Comparison of ENCODE assay signal across 14 cellular contexts in genomic region chr15:59301527-59301926, GRCh38.
DNase-seq lines count a peak whose midpoint lies in the region; TF ChIP-seq lines count a peak whose summit lies in the region.
"Had no signal": no experiment of that assay in that cellular context is flagged by ENCODE, and none has a peak within 500 bp of the region (broad histone marks: within the 10 kb centered on the region; RNA-seq: fewer than 3 reads in every experiment).

No MANE protein-coding gene starts in this region.

- H3K27me3 Mint-ChIP-seq in activated naive CD4-positive, alpha-beta T cell treated with anti-CD3 and anti-CD28 coated beads, Interleukin-2, amount 10 ng/mL, durations not matched to agents 7 days and 5 days = peaks cover 9% of the 10 kb centered on the region
- H3K27me3 Mint-ChIP-seq in immature natural killer cell (ENCODE audit: low read depth in 3 of 3) = peaks cover 0 to 15% (median 4%) of the 10 kb centered on the region in 3 donors

- H3K4me1 Mint-ChIP-seq in activated naive CD4-positive, alpha-beta T cell treated with anti-CD3 and anti-CD28 coated beads, Interleukin-2, amount 10 ng/mL, durations not matched to agents 7 days and 5 days = peaks cover 49% of the 10 kb centered on the region
- peaks cover 63 to 68% of the 10 kb centered on the region in 2 donors for H3K4me1 Mint-ChIP-seq in immature natural killer cell

- TF ChIP-seq CTCF in SU-DHL-6 (IDR thresholded peaks at IDR 0.05; ENCODE audit: insufficient read depth, low read length, poor library complexity, severe bottlenecking) = no peak
- no peak for TF ChIP-seq CTCF in transverse colon (IDR thresholded peaks at IDR 0.05)

- H3K4me3 Mint-ChIP-seq in activated naive CD4-positive, alpha-beta T cell treated with anti-CD3 and anti-CD28 coated beads, Interleukin-2, amount 10 ng/mL, durations not matched to agents 7 days and 5 days = no peak overlapping the region
- H3K4me3 Mint-ChIP-seq in immature natural killer cell = peak overlapping the region; percentile 49 to 93 (median 89)
- H3K4me3 Mint-ChIP-seq: nephron had no signal

- WGBS in transverse colon (ENCODE audit: low coverage in 1 of 2), 2 donors = 68 to 86% methylated on average over 4 to 6 of the region's 6 CpGs

- H3K9me2 ChIP-seq in SU-DHL-6 (replicated peaks; ENCODE audit: insufficient read depth, low read length) = no peaks in the 10 kb centered on the region

- in situ Hi-C loops in transverse colon (cut with MboI; ENCODE audit: low pct_ligation_motif_present in 1 of 4, low pct_unique_long_range_greater_than_20kb in 1 of 4, low sequenced_read_pairs in 3 of 4) = no loop called here

- H4K20me1 ChIP-seq in SU-DHL-6 (ENCODE audit: low read depth, low read length) = peaks cover 20% of the 10 kb centered on the region

- intact Hi-C loops in transverse colon (cut with DNase I; ENCODE audit: low total_unique reads) = no loop called here

- peak overlapping the region; percentile 66 for H3K4me2 ChIP-seq in SU-DHL-6 (ENCODE audit: low read depth, low read length, poor library complexity, severe bottlenecking)

- no peaks in the 10 kb centered on the region for H3K9me3 ChIP-seq in SU-DHL-6 (ENCODE audit: insufficient read depth, low read length)
- no peaks in the 10 kb centered on the region for H3K9me3 ChIP-seq in transverse colon
- H3K9me3 ChIP-seq: body of pancreas, left ventricle myocardium inferior had no signal

- peaks cover 60% of the 10 kb centered on the region for H3F3A ChIP-seq in SU-DHL-6 (ENCODE audit: insufficient read depth)

- DNase-seq in activated naive CD4-positive, alpha-beta T cell treated with anti-CD3 and anti-CD28 coated beads, Interleukin-2, amount 10 ng/mL, durations not matched to agents 7 days and 5 days = no peak
- DNase-seq in activated naive CD4-positive, alpha-beta T cell treated with anti-CD3 and anti-CD28 coated beads, Interleukin-2, amount 50 U/mL, for 16 hours = no peak
- no peak for DNase-seq in immature natural killer cell
- DNase-seq in transverse colon = no peak
- no peak for DNase-seq in amniotic stem cell (lab: John Stamatoyannopoulos, UW)
- no peak for DNase-seq in mucosa of gallbladder (ENCODE audit: low spot score)
- no peak for DNase-seq in activated T-cell treated with anti-CD3 and anti-CD28 coated beads, Interleukin-2, amount 50 U/mL, for 1 hour
- DNase-seq: activated CD4-positive, alpha-beta T cell treated with anti-CD3 and anti-CD28 coated beads, Interleukin-2, amount 50 U/mL, for 1 hour; body of pancreas; left ventricle myocardium inferior; NCI-H187 treated with DMSO at 0.1 percent for 48 hours; NCI-H748 treated with DMSO at 0.1 percent for 48 hours had no signal

- H3K27ac ChIP-seq in SU-DHL-6 (ENCODE audit: low read depth, low read length) (peak overlapping the region; percentile 76), transverse colon (peak overlapping the region; percentile 58 to 85 (median 80))

- CTCF ChIA-PET in activated naive CD4-positive, alpha-beta T cell treated with anti-CD3 and anti-CD28 coated beads, Interleukin-2, amount 10 ng/mL, durations not matched to agents 7 days and 5 days (lab: Charles Lee) = no interaction called here

- no peaks in the 10 kb centered on the region for H3K27me3 ChIP-seq in SU-DHL-6 (ENCODE audit: low read length)
- H3K27me3 ChIP-seq in transverse colon = no peaks in the 10 kb centered on the region
- H3K27me3 ChIP-seq: body of pancreas had no signal

- H2AFZ ChIP-seq in SU-DHL-6 (ENCODE audit: low read depth, low read length, severe bottlenecking) = no peak overlapping the region

- peak overlapping the region; percentile 68 for H3K27ac Mint-ChIP-seq in activated naive CD4-positive, alpha-beta T cell treated with anti-CD3 and anti-CD28 coated beads, Interleukin-2, amount 10 ng/mL, durations not matched to agents 7 days and 5 days
- peak overlapping the region; percentile 89 to 99 (median 97) for H3K27ac Mint-ChIP-seq in immature natural killer cell

- 0 out of 2 replicates have a peak overlapping the region, but pooled peaks have one; percentile 7 for H3K9ac ChIP-seq in SU-DHL-6 (ENCODE audit: low read length)

- peaks cover 5 to 70% (median 34%) of the 10 kb centered on the region in 4 donors for H3K4me1 ChIP-seq in transverse colon

- no peak for TF ChIP-seq POLR2A in transverse colon (IDR thresholded peaks at IDR 0.05)

- H3K4me3 ChIP-seq in SU-DHL-6 (ENCODE audit: insufficient read depth, low read length, poor library complexity, severe bottlenecking) (no peak overlapping the region), transverse colon (no peak overlapping the region)
- H3K4me3 ChIP-seq: body of pancreas, left ventricle myocardium inferior had no signal

- H3K36me3 Mint-ChIP-seq in activated naive CD4-positive, alpha-beta T cell treated with anti-CD3 and anti-CD28 coated beads, Interleukin-2, amount 10 ng/mL, durations not matched to agents 7 days and 5 days = peaks cover 14% of the 10 kb centered on the region
- H3K36me3 Mint-ChIP-seq in immature natural killer cell = no peaks in the 10 kb centered on the region

- H3K9me3 Mint-ChIP-seq in activated naive CD4-positive, alpha-beta T cell treated with anti-CD3 and anti-CD28 coated beads, Interleukin-2, amount 10 ng/mL, durations not matched to agents 7 days and 5 days = no peaks in the 10 kb centered on the region
- H3K9me3 Mint-ChIP-seq in immature natural killer cell = peaks cover 0 to 2% (median 0%) of the 10 kb centered on the region in 6 donors
- H3K9me3 Mint-ChIP-seq: nephron had no signal

- no peak for TF ChIP-seq EP300 in transverse colon (IDR thresholded peaks at IDR 0.05; ENCODE audit: low read depth)

- peaks cover 99% of the 10 kb centered on the region for H3K79me2 ChIP-seq in SU-DHL-6 (ENCODE audit: insufficient read depth, low read length)

- H3K36me3 ChIP-seq in SU-DHL-6 (ENCODE audit: low read length) (peaks cover 6% of the 10 kb centered on the region; the same call in 1 of the 2 replicates), transverse colon (no peaks in the 10 kb centered on the region)
- H3K36me3 ChIP-seq: left ventricle myocardium inferior had no signal
